ENCODE assay signal across 1 cellular context in the genomic region with DNA sequence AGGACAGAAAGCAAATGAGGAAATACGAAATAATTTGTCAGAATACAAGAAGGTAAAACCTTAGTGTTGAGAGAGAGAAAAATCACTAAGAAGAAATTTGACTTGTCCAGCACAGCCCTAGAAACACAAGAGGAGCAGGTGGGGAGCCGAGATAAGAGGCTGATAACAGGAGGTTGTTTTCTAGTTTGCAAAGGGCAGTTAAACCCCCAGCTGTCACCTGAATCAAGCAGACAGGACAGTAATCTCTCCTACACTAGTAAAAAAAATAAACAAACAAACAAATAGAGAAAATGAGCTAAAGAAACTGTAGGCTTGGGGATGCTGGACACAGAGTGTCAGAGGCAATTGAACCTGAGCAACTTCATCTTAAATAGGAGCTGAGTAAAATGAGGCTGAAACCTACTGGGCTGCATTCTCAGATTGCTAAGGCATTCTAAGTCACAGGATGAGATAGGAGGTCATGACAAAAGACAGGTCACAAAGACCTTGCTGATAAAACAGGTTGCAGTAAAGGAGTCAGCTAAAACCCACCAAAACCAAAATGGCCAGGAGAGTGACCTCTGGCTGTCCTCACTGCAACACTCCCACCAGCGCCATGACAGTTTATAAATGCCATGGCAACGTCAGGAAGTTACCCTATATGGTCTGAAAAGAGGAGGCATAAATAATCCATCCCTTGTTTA.
TF ChIP-seq lines count a peak whose summit lies in the region.

No MANE protein-coding gene starts in this region.

TF ChIP-seq in GM23338, 12 proteins besides CTCF, POLR2A, EP300 and RAD21 (continued from another document):
- TF ChIP-seq, protein P1, sequence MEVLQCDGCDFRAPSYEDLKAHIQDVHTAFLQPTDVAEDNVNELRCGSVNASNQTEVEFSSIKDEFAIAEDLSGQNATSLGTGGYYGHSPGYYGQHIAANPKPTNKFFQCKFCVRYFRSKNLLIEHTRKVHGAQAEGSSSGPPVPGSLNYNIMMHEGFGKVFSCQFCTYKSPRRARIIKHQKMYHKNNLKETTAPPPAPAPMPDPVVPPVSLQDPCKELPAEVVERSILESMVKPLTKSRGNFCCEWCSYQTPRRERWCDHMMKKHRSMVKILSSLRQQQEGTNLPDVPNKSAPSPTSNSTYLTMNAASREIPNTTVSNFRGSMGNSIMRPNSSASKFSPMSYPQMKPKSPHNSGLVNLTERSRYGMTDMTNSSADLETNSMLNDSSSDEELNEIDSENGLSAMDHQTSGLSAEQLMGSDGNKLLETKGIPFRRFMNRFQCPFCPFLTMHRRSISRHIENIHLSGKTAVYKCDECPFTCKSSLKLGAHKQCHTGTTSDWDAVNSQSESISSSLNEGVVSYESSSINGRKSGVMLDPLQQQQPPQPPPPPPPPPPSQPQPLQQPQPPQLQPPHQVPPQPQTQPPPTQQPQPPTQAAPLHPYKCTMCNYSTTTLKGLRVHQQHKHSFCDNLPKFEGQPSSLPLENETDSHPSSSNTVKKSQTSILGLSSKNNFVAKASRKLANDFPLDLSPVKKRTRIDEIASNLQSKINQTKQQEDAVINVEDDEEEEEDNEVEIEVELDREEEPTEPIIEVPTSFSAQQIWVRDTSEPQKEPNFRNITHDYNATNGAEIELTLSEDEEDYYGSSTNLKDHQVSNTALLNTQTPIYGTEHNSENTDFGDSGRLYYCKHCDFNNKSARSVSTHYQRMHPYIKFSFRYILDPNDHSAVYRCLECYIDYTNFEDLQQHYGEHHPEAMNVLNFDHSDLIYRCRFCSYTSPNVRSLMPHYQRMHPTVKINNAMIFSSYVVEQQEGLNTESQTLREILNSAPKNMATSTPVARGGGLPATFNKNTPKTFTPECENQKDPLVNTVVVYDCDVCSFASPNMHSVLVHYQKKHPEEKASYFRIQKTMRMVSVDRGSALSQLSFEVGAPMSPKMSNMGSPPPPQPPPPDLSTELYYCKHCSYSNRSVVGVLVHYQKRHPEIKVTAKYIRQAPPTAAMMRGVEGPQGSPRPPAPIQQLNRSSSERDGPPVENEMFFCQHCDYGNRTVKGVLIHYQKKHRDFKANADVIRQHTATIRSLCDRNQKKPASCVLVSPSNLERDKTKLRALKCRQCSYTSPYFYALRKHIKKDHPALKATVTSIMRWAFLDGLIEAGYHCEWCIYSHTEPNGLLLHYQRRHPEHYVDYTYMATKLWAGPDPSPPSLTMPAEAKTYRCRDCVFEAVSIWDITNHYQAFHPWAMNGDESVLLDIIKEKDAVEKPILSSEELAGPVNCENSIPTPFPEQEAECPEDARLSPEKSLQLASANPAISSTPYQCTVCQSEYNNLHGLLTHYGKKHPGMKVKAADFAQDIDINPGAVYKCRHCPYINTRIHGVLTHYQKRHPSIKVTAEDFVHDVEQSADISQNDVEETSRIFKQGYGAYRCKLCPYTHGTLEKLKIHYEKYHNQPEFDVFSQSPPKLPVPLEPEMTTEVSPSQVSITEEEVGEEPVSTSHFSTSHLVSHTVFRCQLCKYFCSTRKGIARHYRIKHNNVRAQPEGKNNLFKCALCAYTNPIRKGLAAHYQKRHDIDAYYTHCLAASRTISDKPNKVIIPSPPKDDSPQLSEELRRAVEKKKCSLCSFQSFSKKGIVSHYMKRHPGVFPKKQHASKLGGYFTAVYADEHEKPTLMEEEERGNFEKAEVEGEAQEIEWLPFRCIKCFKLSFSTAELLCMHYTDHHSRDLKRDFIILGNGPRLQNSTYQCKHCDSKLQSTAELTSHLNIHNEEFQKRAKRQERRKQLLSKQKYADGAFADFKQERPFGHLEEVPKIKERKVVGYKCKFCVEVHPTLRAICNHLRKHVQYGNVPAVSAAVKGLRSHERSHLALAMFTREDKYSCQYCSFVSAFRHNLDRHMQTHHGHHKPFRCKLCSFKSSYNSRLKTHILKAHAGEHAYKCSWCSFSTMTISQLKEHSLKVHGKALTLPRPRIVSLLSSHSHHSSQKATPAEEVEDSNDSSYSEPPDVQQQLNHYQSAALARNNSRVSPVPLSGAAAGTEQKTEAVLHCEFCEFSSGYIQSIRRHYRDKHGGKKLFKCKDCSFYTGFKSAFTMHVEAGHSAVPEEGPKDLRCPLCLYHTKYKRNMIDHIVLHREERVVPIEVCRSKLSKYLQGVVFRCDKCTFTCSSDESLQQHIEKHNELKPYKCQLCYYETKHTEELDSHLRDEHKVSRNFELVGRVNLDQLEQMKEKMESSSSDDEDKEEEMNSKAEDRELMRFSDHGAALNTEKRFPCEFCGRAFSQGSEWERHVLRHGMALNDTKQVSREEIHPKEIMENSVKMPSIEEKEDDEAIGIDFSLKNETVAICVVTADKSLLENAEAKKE (CRISPR knock-in tag; IDR thresholded peaks at IDR 0.05) = no peak
- TF ChIP-seq, protein P2, sequence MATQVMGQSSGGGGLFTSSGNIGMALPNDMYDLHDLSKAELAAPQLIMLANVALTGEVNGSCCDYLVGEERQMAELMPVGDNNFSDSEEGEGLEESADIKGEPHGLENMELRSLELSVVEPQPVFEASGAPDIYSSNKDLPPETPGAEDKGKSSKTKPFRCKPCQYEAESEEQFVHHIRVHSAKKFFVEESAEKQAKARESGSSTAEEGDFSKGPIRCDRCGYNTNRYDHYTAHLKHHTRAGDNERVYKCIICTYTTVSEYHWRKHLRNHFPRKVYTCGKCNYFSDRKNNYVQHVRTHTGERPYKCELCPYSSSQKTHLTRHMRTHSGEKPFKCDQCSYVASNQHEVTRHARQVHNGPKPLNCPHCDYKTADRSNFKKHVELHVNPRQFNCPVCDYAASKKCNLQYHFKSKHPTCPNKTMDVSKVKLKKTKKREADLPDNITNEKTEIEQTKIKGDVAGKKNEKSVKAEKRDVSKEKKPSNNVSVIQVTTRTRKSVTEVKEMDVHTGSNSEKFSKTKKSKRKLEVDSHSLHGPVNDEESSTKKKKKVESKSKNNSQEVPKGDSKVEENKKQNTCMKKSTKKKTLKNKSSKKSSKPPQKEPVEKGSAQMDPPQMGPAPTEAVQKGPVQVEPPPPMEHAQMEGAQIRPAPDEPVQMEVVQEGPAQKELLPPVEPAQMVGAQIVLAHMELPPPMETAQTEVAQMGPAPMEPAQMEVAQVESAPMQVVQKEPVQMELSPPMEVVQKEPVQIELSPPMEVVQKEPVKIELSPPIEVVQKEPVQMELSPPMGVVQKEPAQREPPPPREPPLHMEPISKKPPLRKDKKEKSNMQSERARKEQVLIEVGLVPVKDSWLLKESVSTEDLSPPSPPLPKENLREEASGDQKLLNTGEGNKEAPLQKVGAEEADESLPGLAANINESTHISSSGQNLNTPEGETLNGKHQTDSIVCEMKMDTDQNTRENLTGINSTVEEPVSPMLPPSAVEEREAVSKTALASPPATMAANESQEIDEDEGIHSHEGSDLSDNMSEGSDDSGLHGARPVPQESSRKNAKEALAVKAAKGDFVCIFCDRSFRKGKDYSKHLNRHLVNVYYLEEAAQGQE (IDR thresholded peaks at IDR 0.05; ENCODE audit: unreplicated experiment) = no peak
- TF ChIP-seq EZH2 (IDR thresholded peaks at IDR 0.05; ENCODE audit: low read depth, unreplicated experiment) (no peak), POLR2AphosphoS5 (IDR thresholded peaks at IDR 0.05; ENCODE audit: low read depth) (no peak), JUNB (IDR thresholded peaks at IDR 0.05; ENCODE audit: unreplicated experiment) (no peak), STAT1 (IDR thresholded peaks at IDR 0.05; ENCODE audit: unreplicated experiment) (no peak), CREB1 (CRISPR knock-in tag; IDR thresholded peaks at IDR 0.05; ENCODE audit: low read depth) (no peak), NANOG (IDR thresholded peaks at IDR 0.05; ENCODE audit: borderline replicate concordance) (no peak), ZNF331 (CRISPR knock-in tag; IDR thresholded peaks at IDR 0.05; ENCODE audit: low read depth) (no peak), ZNF114 (CRISPR knock-in tag; IDR thresholded peaks at IDR 0.05) (no peak)
- TF ChIP-seq, protein P3, sequence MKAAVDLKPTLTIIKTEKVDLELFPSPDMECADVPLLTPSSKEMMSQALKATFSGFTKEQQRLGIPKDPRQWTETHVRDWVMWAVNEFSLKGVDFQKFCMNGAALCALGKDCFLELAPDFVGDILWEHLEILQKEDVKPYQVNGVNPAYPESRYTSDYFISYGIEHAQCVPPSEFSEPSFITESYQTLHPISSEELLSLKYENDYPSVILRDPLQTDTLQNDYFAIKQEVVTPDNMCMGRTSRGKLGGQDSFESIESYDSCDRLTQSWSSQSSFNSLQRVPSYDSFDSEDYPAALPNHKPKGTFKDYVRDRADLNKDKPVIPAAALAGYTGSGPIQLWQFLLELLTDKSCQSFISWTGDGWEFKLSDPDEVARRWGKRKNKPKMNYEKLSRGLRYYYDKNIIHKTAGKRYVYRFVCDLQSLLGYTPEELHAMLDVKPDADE (IDR thresholded peaks at IDR 0.05) = no peak
